Comparison of ENCODE assay signal across 27 cellular contexts in the genomic region with DNA sequence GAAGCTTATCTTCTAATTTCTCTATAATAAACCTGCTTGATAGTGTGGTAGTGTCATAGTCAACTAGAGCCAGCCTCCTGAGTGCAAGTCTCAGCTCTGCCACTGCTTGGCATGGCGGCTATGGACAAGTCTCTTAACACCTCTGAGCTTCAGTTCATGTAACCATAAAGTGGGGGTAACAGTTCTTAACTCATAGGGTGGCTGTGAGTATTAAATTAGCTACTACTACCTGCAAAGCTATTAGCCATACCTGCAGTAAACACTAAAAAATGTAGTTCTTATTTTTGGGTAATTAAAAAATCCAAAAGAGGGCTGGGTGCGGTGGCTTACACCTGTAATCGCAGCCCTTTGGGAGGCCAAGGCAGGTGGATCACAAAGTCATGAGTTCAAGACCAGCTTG. TPM values are rescaled to one million over a fixed set of nuclear protein-coding genes. Genes with fewer than 3 reads are reported as not detected.
DNase-seq lines count a peak whose midpoint lies in the region; ATAC-seq and TF ChIP-seq lines count a peak whose summit lies in the region.
"Had no signal": no experiment of that assay in that cellular context is flagged by ENCODE, and none has a peak within 500 bp of the region (broad histone marks: within the 10 kb centered on the region; RNA-seq: fewer than 3 reads in every experiment).

No MANE protein-coding gene starts in this region.

- H3K4me3 Mint-ChIP-seq in activated naive CD8-positive, alpha-beta T cell = no peak overlapping the region
- no peak overlapping the region for H3K4me3 Mint-ChIP-seq in activated naive CD8-positive, alpha-beta T cell treated with anti-CD3 and anti-CD28 coated beads, Interleukin-2, amount 50 U/mL, for 24 hours
- H3K4me3 Mint-ChIP-seq in activated T-helper 1 cell treated with anti-CD3 and anti-CD28 coated beads, Interleukin-12 subunit alpha, Interleukin-12 subunit beta, Interleukin-2, Interleukin-4 antibody, amounts not matched to agents 30 ng/mL and 10 ng/mL and 1 ng/mL, durations not matched to agents 14 hours and 24 hours and 36 hours = no peak overlapping the region
- H3K4me3 Mint-ChIP-seq in nephron = peak overlapping the region; percentile 42 to 69 (median 62)

- H3K4me1 Mint-ChIP-seq in activated naive CD8-positive, alpha-beta T cell (ENCODE audit: low read depth) = peaks cover 50% of the 10 kb centered on the region
- H3K4me1 Mint-ChIP-seq in activated naive CD8-positive, alpha-beta T cell treated with anti-CD3 and anti-CD28 coated beads, Interleukin-2, amount 50 U/mL, for 24 hours = peaks cover 69% of the 10 kb centered on the region
- H3K4me1 Mint-ChIP-seq in activated T-helper 1 cell treated with anti-CD3 and anti-CD28 coated beads, Interleukin-12 subunit alpha, Interleukin-12 subunit beta, Interleukin-2, Interleukin-4 antibody, amounts not matched to agents 30 ng/mL and 10 ng/mL and 1 ng/mL, durations not matched to agents 14 hours and 24 hours and 36 hours (ENCODE audit: low read depth) = peaks cover 43% of the 10 kb centered on the region
- peaks cover 17% of the 10 kb centered on the region for H3K4me1 Mint-ChIP-seq in nephron

- H3K9me3 Mint-ChIP-seq in activated naive CD8-positive, alpha-beta T cell (ENCODE audit: low read depth) = no peaks in the 10 kb centered on the region
- peaks cover 3% of the 10 kb centered on the region for H3K9me3 Mint-ChIP-seq in activated naive CD8-positive, alpha-beta T cell treated with anti-CD3 and anti-CD28 coated beads, Interleukin-2, amount 50 U/mL, for 24 hours
- peaks cover 3% of the 10 kb centered on the region for H3K9me3 Mint-ChIP-seq in activated T-helper 1 cell treated with anti-CD3 and anti-CD28 coated beads, Interleukin-12 subunit alpha, Interleukin-12 subunit beta, Interleukin-2, Interleukin-4 antibody, amounts not matched to agents 30 ng/mL and 10 ng/mL and 1 ng/mL, durations not matched to agents 14 hours and 24 hours and 36 hours
- H3K9me3 Mint-ChIP-seq in nephron = peaks cover 2% of the 10 kb centered on the region

- intact Hi-C loops in activated T-helper 1 cell treated with anti-CD3 and anti-CD28 coated beads, Interleukin-12 subunit alpha, Interleukin-12 subunit beta, Interleukin-2, Interleukin-4 antibody, amounts not matched to agents 30 ng/mL and 10 ng/mL and 1 ng/mL, durations not matched to agents 14 hours and 24 hours and 36 hours (cut with micrococcal nuclease) = loop anchor here (5.0 kb wide), 1 partner anchor 402 kb away; the partner anchor contains the start of gene ZBTB40

- TF ChIP-seq CTCF in nephron (IDR thresholded peaks at IDR 0.05; ENCODE audit: unreplicated experiment in 3 of 3) = no peak

- ATAC-seq in activated naive CD8-positive, alpha-beta T cell treated with anti-CD3 and anti-CD28 coated beads, Interleukin-2, amount 50 U/mL, for 24 hours = no peak
- no peak for ATAC-seq in SK-N-SH treated with all-trans-retinoic acid at 6 μM for 48 hours
- ATAC-seq: HepG2, Right ventricle myocardium inferior had no signal

- H3K27me3 Mint-ChIP-seq in activated naive CD8-positive, alpha-beta T cell = no peaks in the 10 kb centered on the region
- no peaks in the 10 kb centered on the region for H3K27me3 Mint-ChIP-seq in activated naive CD8-positive, alpha-beta T cell treated with anti-CD3 and anti-CD28 coated beads, Interleukin-2, amount 50 U/mL, for 24 hours
- peaks cover 2% of the 10 kb centered on the region for H3K27me3 Mint-ChIP-seq in activated T-helper 1 cell treated with anti-CD3 and anti-CD28 coated beads, Interleukin-12 subunit alpha, Interleukin-12 subunit beta, Interleukin-2, Interleukin-4 antibody, amounts not matched to agents 30 ng/mL and 10 ng/mL and 1 ng/mL, durations not matched to agents 14 hours and 24 hours and 36 hours (ENCODE audit: insufficient read depth)
- H3K27me3 Mint-ChIP-seq in nephron (ENCODE audit: low read depth) = no peaks in the 10 kb centered on the region

- peak overlapping the region; percentile 43 for H3K27ac Mint-ChIP-seq in activated naive CD8-positive, alpha-beta T cell
- H3K27ac Mint-ChIP-seq in activated naive CD8-positive, alpha-beta T cell treated with anti-CD3 and anti-CD28 coated beads, Interleukin-2, amount 50 U/mL, for 24 hours = no peak overlapping the region
- H3K27ac Mint-ChIP-seq in activated T-helper 1 cell treated with anti-CD3 and anti-CD28 coated beads, Interleukin-12 subunit alpha, Interleukin-12 subunit beta, Interleukin-2, Interleukin-4 antibody, amounts not matched to agents 30 ng/mL and 10 ng/mL and 1 ng/mL, durations not matched to agents 14 hours and 24 hours and 36 hours = peak overlapping the region; percentile 40
- H3K27ac Mint-ChIP-seq in nephron = no peak overlapping the region

- H3K36me3 Mint-ChIP-seq in activated naive CD8-positive, alpha-beta T cell = peaks cover 3% of the 10 kb centered on the region
- H3K36me3 Mint-ChIP-seq in activated naive CD8-positive, alpha-beta T cell treated with anti-CD3 and anti-CD28 coated beads, Interleukin-2, amount 50 U/mL, for 24 hours (ENCODE audit: low read depth) = peaks cover 17% of the 10 kb centered on the region
- peaks cover 17% of the 10 kb centered on the region for H3K36me3 Mint-ChIP-seq in activated T-helper 1 cell treated with anti-CD3 and anti-CD28 coated beads, Interleukin-12 subunit alpha, Interleukin-12 subunit beta, Interleukin-2, Interleukin-4 antibody, amounts not matched to agents 30 ng/mL and 10 ng/mL and 1 ng/mL, durations not matched to agents 14 hours and 24 hours and 36 hours (ENCODE audit: low read depth)
- H3K36me3 Mint-ChIP-seq in nephron (ENCODE audit: low read depth) = peaks cover 3% of the 10 kb centered on the region

- DNase-seq in activated naive CD8-positive, alpha-beta T cell treated with anti-CD3 and anti-CD28 coated beads, Interleukin-2, amount 50 U/mL, for 24 hours = no peak
- DNase-seq in activated T-helper 1 cell treated with anti-CD3 and anti-CD28 coated beads, Interleukin-12 subunit alpha, Interleukin-12 subunit beta, Interleukin-2, Interleukin-4 antibody, amounts not matched to agents 30 ng/mL and 10 ng/mL and 1 ng/mL, durations not matched to agents 14 hours and 24 hours and 36 hours (ENCODE audit: low spot score) = no peak
- DNase-seq in NOMO-1 (lab: John Stamatoyannopoulos, UW; ENCODE audit: unreplicated experiment in 2 of 2) = no peak
- no peak for DNase-seq in nucleus accumbens (lab: John Stamatoyannopoulos, UW)
- DNase-seq: AML-193; C1 segment of cervical spinal cord; DMS153; DND-41; Kasumi-1; NCI-H1092 treated with DMSO at 0.1 percent for 48 hours; NCI-H1436; NCI-H187 treated with DMSO at 0.1 percent for 48 hours; NCI-H2107; NCI-H446; NCI-H524 treated with DMSO at 0.1 percent for 48 hours; NCI-H82; NK-92 treated with Interleukin-12 subunit alpha and Interleukin-12 subunit beta, amount 100 ng/mL, for 24 hours; PC-9; SJCRH30 had no signal

TF ChIP-seq in SK-N-SH treated with all-trans-retinoic acid at 6 μM for 48 hours, 23 proteins besides CTCF, POLR2A, EP300 and RAD21 (continues in another document):
- TF ChIP-seq ARNTL (CRISPR knock-in tag; IDR thresholded peaks at IDR 0.05; ENCODE audit: borderline replicate concordance, low read depth) (no peak), ZNF565 (CRISPR knock-in tag; conservative IDR thresholded peaks at IDR 0.05; ENCODE audit: low read depth) (no peak), CSDC2 (CRISPR knock-in tag; IDR thresholded peaks at IDR 0.05) (no peak), GLIS3 (CRISPR knock-in tag; IDR thresholded peaks at IDR 0.05) (no peak), ZFP30 (CRISPR knock-in tag; IDR thresholded peaks at IDR 0.05) (no peak), ZFP3 (CRISPR knock-in tag; IDR thresholded peaks at IDR 0.05) (no peak), RARB (CRISPR knock-in tag; IDR thresholded peaks at IDR 0.05) (no peak)
- TF ChIP-seq, protein P1, sequence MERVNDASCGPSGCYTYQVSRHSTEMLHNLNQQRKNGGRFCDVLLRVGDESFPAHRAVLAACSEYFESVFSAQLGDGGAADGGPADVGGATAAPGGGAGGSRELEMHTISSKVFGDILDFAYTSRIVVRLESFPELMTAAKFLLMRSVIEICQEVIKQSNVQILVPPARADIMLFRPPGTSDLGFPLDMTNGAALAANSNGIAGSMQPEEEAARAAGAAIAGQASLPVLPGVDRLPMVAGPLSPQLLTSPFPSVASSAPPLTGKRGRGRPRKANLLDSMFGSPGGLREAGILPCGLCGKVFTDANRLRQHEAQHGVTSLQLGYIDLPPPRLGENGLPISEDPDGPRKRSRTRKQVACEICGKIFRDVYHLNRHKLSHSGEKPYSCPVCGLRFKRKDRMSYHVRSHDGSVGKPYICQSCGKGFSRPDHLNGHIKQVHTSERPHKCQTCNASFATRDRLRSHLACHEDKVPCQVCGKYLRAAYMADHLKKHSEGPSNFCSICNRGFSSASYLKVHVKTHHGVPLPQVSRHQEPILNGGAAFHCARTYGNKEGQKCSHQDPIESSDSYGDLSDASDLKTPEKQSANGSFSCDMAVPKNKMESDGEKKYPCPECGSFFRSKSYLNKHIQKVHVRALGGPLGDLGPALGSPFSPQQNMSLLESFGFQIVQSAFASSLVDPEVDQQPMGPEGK (CRISPR knock-in tag; IDR thresholded peaks at IDR 0.05; ENCODE audit: borderline replicate concordance) = no peak

RNA-seq across cellular contexts. Expression of gene CDC42, which starts 2.2 kb away (rescaled TPM):
- 293 and 318 TPM in 2 replicates for total RNA-seq in activated T-helper 1 cell treated with anti-CD3 and anti-CD28 coated beads, Interleukin-12 subunit alpha, Interleukin-12 subunit beta, Interleukin-2, Interleukin-4 antibody, amounts not matched to agents 30 ng/mL and 10 ng/mL and 1 ng/mL, durations not matched to agents 14 hours and 24 hours and 36 hours

RNA-seq across cellular contexts. Expression of gene CELA3A, which starts 48.9 kb away (rescaled TPM):
- not detected in 2 replicates for total RNA-seq in activated T-helper 1 cell treated with anti-CD3 and anti-CD28 coated beads, Interleukin-12 subunit alpha, Interleukin-12 subunit beta, Interleukin-2, Interleukin-4 antibody, amounts not matched to agents 30 ng/mL and 10 ng/mL and 1 ng/mL, durations not matched to agents 14 hours and 24 hours and 36 hours
- total RNA-seq: HepG2, HT1080, M059J, PC-9, Right ventricle myocardium inferior, RPMI7951 had no signal

Comparison
In these comparisons a context has a peak if more than half of its experiments do, and no peak if none do; other contexts are left out.
1. H3K27ac Mint-ChIP-seq: peak in activated naive CD8-positive, alpha-beta T cell (single experiment) and activated T-helper 1 cell treated with anti-CD3 and anti-CD28 coated beads, Interleukin-12 subunit alpha, Interleukin-12 subunit beta, Interleukin-2, Interleukin-4 antibody, amounts not matched to agents 30 ng/mL and 10 ng/mL and 1 ng/mL, durations not matched to agents 14 hours and 24 hours and 36 hours (single experiment); none in activated naive CD8-positive, alpha-beta T cell treated with anti-CD3 and anti-CD28 coated beads, Interleukin-2, amount 50 U/mL, for 24 hours (single experiment) and nephron (0 of 3).
2. H3K4me3 Mint-ChIP-seq: peak in nephron (3 of 3); none in activated naive CD8-positive, alpha-beta T cell (single experiment), activated naive CD8-positive, alpha-beta T cell treated with anti-CD3 and anti-CD28 coated beads, Interleukin-2, amount 50 U/mL, for 24 hours (single experiment) and activated T-helper 1 cell treated with anti-CD3 and anti-CD28 coated beads, Interleukin-12 subunit alpha, Interleukin-12 subunit beta, Interleukin-2, Interleukin-4 antibody, amounts not matched to agents 30 ng/mL and 10 ng/mL and 1 ng/mL, durations not matched to agents 14 hours and 24 hours and 36 hours (single experiment).